In the genomic region with DNA sequence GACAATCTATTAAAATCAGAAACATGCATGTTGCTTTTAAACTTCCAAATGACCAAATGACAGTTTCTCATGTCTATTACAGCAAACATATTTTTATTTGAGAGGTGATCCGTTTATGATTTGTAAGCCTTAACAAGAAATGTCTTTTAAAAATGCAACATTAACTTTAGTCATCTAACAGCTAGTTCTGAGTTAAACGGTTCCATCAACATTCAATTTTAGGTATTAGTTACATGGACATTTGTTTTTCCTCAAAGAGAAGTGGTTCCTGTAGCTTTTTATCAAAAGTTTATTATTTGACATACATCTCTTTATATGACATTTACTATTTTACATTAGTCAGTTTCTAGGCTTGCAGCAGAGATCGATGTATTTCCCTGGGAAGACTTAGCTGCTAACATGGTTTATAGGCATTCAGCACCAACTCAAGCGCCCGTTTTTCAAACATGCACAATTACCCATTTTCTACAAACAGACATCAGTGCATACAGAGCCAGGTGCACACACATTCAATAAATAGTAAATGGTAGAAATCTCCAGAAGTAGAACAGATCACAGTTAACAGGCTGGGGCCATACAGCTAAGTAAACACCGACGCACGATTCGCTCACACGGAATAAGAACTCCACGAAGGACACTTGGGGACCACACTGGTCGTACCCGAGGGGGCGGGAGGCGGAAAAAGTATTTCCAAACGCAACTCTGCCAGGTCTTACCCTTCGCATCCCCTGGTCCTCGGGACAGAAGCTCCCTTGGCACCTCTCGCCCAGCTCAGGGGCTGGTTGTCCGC, we compare ENCODE assay signal across 8 cellular contexts. TPM values are rescaled to one million over a fixed set of nuclear protein-coding genes. Genes with fewer than 3 reads are reported as not detected.
DNase-seq lines count a peak whose midpoint lies in the region; ATAC-seq, FAIRE-seq and TF ChIP-seq lines count a peak whose summit lies in the region.

No MANE protein-coding gene starts in this region.

- dilution Hi-C loops in keratinocyte (cut with MboI; ENCODE audit: extremely low pct_ligation_motif_present, low sequenced_read_pairs) = no loop called here

- DNase-seq in CD4-positive, CD25-positive, alpha-beta regulatory T cell = no peak
- no peak for DNase-seq in H7
- no peak for DNase-seq in WERI-Rb-1
- DNase-seq in keratinocyte (ENCODE audit: low read depth, low spot score) = no peak
- no peak for DNase-seq in suprapubic skin (ENCODE audit: low spot score in 2 of 2)
- DNase-seq in NOMO-1 treated with DMSO at 0.1 percent for 48 hours (lab: John Stamatoyannopoulos, UW; ENCODE audit: unreplicated experiment) = no peak
- no peak for DNase-seq in activated CD4-positive, alpha-beta T cell treated with anti-CD3 and anti-CD28 coated beads for 48 hours

- TF ChIP-seq CTCF in WERI-Rb-1 (IDR thresholded peaks at IDR 0.05; ENCODE audit: low read depth, low read length) (no peak), keratinocyte (optimal IDR thresholded peaks at IDR 0.05 in 1 of 3, IDR thresholded peaks at IDR 0.05 in 1 of 3, conservative IDR thresholded peaks at IDR 0.05 in 1 of 3; ENCODE audit: extremely low read depth in 1 of 3, insufficient read depth in 2 of 3, low read length in 3 of 3) (no peak), suprapubic skin (IDR thresholded peaks at IDR 0.05) (no peak)

- H3K79me2 ChIP-seq in keratinocyte (ENCODE audit: control insufficient read depth, insufficient read depth, low read length) = no peaks in the 10 kb centered on the region

- peaks cover 3% of the 10 kb centered on the region for H4K20me1 ChIP-seq in keratinocyte (ENCODE audit: control insufficient read depth, extremely low read depth, insufficient read depth, low read length)

- no peak for FAIRE-seq in keratinocyte (lab: Jason Lieb, UNC)

- peaks cover 0 to 6% (median 0%) of the 10 kb centered on the region in 7 donors for H3K9me3 Mint-ChIP-seq in CD4-positive, CD25-positive, alpha-beta regulatory T cell

- H3K4me2 ChIP-seq in keratinocyte (ENCODE audit: control insufficient read depth, extremely low read depth, insufficient read depth, low read depth, low read length) = peak overlapping the region; percentile 67

- no peak overlapping the region for H3K4me3 ChIP-seq in CD4-positive, CD25-positive, alpha-beta regulatory T cell (ENCODE audit: low read depth, low read length)
- H3K4me3 ChIP-seq in H7 (ENCODE audit: insufficient read depth, low read depth, low read length) (peak overlapping the region; percentile 74), WERI-Rb-1 (ENCODE audit: low read depth, low read length) (peak overlapping the region; percentile 68), keratinocyte (ENCODE audit: control insufficient read depth in 2 of 3, extremely low read depth in 1 of 3, insufficient read depth in 2 of 3, low read depth in 1 of 3, low read length in 3 of 3) (peak overlapping the region in 1 of 3 experiments; percentile 49), suprapubic skin (peak overlapping the region; percentile 67)

- H3K9me1 ChIP-seq in keratinocyte (ENCODE audit: control insufficient read depth, extremely low read depth, insufficient read depth, low read length) = no peaks in the 10 kb centered on the region

- no peaks in the 10 kb centered on the region for H3K36me3 Mint-ChIP-seq in CD4-positive, CD25-positive, alpha-beta regulatory T cell

- WGBS in suprapubic skin = 5% methylated on average over 18 of the region's 20 CpGs

- H3K27ac ChIP-seq in CD4-positive, CD25-positive, alpha-beta regulatory T cell (ENCODE audit: insufficient read depth, low read length, poor library complexity, severe bottlenecking) = no peak overlapping the region
- H3K27ac ChIP-seq in WERI-Rb-1 (no peak overlapping the region), keratinocyte (ENCODE audit: control insufficient read depth, insufficient read depth, low read length) (no peak overlapping the region), suprapubic skin (peak overlapping the region; percentile 31)

- ATAC-seq in CD4-positive, CD25-positive, alpha-beta regulatory T cell (ENCODE audit: low read depth in 2 of 2) = no peak
- no peak for ATAC-seq in HG02970 (IDR thresholded peaks at IDR 0.05; ENCODE audit: low FRiP score, unreplicated experiment)

- no peak for TF ChIP-seq EP300 in suprapubic skin (IDR thresholded peaks at IDR 0.05)

- H3K4me1 Mint-ChIP-seq in CD4-positive, CD25-positive, alpha-beta regulatory T cell = peaks cover 4 to 17% (median 10%) of the 10 kb centered on the region in 4 donors

- H3K27me3 ChIP-seq in CD4-positive, CD25-positive, alpha-beta regulatory T cell (ENCODE audit: control insufficient read depth, insufficient read depth, low read length) = peaks cover 54% of the 10 kb centered on the region
- H3K27me3 ChIP-seq in H7 (ENCODE audit: control insufficient read depth, insufficient read depth, low read length) (peaks cover 26% of the 10 kb centered on the region), WERI-Rb-1 (ENCODE audit: insufficient read depth, low read depth, severe bottlenecking) (peaks cover 9% of the 10 kb centered on the region), keratinocyte (ENCODE audit: control insufficient read depth, extremely low read depth, insufficient read depth, low read length) (peaks cover 51% of the 10 kb centered on the region), suprapubic skin (peaks cover 50% of the 10 kb centered on the region)

- no peak overlapping the region for H3K9ac ChIP-seq in keratinocyte (ENCODE audit: control insufficient read depth, extremely low read depth, insufficient read depth, low read length)

- H3K4me3 Mint-ChIP-seq in CD4-positive, CD25-positive, alpha-beta regulatory T cell = peak overlapping the region in 3 of 4 donors; percentile 65 to 82 (median 70)

- peaks cover 69% of the 10 kb centered on the region for H3K27me3 Mint-ChIP-seq in CD4-positive, CD25-positive, alpha-beta regulatory T cell

- TF ChIP-seq POLR2A in suprapubic skin (IDR thresholded peaks at IDR 0.05) = no peak

- no peak overlapping the region for H3K27ac Mint-ChIP-seq in CD4-positive, CD25-positive, alpha-beta regulatory T cell

- peak overlapping the region; percentile 6 for H2AFZ ChIP-seq in keratinocyte (ENCODE audit: control insufficient read depth, low read length)

- H3K36me3 ChIP-seq in CD4-positive, CD25-positive, alpha-beta regulatory T cell (ENCODE audit: control insufficient read depth, insufficient read depth, low read length) = no peaks in the 10 kb centered on the region
- H3K36me3 ChIP-seq in H7 (replicated peaks; ENCODE audit: control insufficient read depth, insufficient read depth, low read length) (no peaks in the 10 kb centered on the region), WERI-Rb-1 (no peaks in the 10 kb centered on the region), keratinocyte (ENCODE audit: control insufficient read depth in 2 of 2, extremely low read depth in 1 of 2, insufficient read depth in 2 of 2, low read length in 2 of 2) (no peaks in the 10 kb centered on the region), suprapubic skin (no peaks in the 10 kb centered on the region)

- H3K4me1 ChIP-seq in CD4-positive, CD25-positive, alpha-beta regulatory T cell (ENCODE audit: control insufficient read depth, insufficient read depth, low read length, poor library complexity, severe bottlenecking) = peaks cover 10% of the 10 kb centered on the region
- H3K4me1 ChIP-seq in keratinocyte (ENCODE audit: control insufficient read depth, extremely low read depth, insufficient read depth, low read length) = peaks cover 6% of the 10 kb centered on the region
- peaks cover 25% of the 10 kb centered on the region for H3K4me1 ChIP-seq in suprapubic skin

- H3K9me3 ChIP-seq in CD4-positive, CD25-positive, alpha-beta regulatory T cell (ENCODE audit: control insufficient read depth in 2 of 2, low read length in 2 of 2) = no peaks in the 10 kb centered on the region
- H3K9me3 ChIP-seq in WERI-Rb-1 (ENCODE audit: severe bottlenecking) (no peaks in the 10 kb centered on the region), keratinocyte (ENCODE audit: control insufficient read depth, low read depth, low read length) (no peaks in the 10 kb centered on the region), suprapubic skin (no peaks in the 10 kb centered on the region)

RNA-seq across cellular contexts. Expression of gene CNR1, which starts 0.9 kb away (rescaled TPM):
- total RNA-seq in CD4-positive, CD25-positive, alpha-beta regulatory T cell = not detected
- polyA plus RNA-seq in CD4-positive, CD25-positive, alpha-beta regulatory T cell = not detected
- total RNA-seq in H7 (2014; rRNA removed; shearing (Covaris generic)) = 2.2 and 6.0 TPM in 2 replicates
- not detected in 3 replicates for polyA plus RNA-seq in keratinocyte
- polyA plus RNA-seq in keratinocyte (2011; ENCODE audit: low read depth) = not detected
- polyA plus RNA-seq in keratinocyte (2011; cell fraction: cytosol; rRNA removed) = not detected in 2 replicates
- not detected in 2 replicates for polyA plus RNA-seq in keratinocyte (2011; cell fraction: nucleus; rRNA removed)
- 0.04 TPM in 1 of 2 replicates, not detected in the other for polyA plus RNA-seq in keratinocyte (2012; ENCODE audit: low replicate concordance)
- polyA minus RNA-seq in keratinocyte = not detected in 3 replicates
- polyA minus RNA-seq in keratinocyte (2011; cell fraction: cytosol; rRNA and poly(A)+ RNA removed) = not detected
- polyA minus RNA-seq in keratinocyte (2011; cell fraction: nucleus; rRNA and poly(A)+ RNA removed) = not detected in 2 replicates
- 10 to 100 TPM in 1 of 4 donors, 1 to 10 TPM in 3; 3.7 to 12.2 (median 6.4) TPM for total RNA-seq in suprapubic skin
